ENCODE assay signal across 9 cellular contexts in the genomic region with DNA sequence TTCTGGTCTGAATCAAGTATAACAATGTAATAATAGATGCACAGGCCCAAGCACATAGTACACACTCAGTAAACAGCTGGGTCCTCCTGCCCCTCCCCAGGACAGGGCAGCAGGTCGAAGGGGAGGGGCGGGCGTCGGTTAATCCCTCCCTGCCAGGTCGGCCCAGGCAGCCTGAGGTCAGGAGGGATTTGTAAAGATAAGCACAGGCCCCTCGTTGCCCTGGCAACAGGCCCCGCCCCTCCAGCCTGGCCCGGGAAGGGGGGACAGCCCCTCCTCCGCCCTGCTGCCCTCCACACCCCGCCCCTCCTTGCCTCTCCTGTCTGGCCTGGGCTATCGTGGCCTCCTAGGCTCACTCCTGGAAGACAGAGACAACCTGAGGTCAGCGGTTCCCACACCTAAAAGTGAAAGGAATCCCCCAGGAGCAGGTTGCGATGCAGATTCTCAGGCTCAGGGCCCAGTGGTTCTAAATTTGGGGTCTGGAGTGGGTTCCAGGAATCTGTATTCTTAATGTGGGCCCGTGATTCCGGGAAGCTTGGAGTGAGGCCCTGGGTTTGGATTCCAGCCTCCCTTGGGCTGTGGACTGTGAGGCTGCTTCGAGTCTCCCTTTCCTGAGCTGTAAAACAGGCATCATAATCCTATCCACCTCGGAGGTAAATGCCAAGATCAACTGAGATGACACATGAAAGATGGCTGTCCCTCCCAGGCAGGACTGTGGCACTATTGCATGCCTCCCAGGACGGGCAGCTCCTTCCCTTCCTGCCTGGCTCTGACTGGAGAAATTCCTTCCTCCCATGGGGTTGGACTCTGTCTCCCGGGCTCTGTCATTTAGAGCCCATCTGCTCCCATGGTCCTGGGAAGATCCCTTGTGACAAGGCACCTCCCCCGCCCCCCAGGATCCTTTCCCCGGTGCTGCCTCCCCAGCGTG. TPM values are rescaled to one million over a fixed set of nuclear protein-coding genes. Genes with fewer than 3 reads are reported as not detected.
DNase-seq lines count a peak whose midpoint lies in the region; ATAC-seq and TF ChIP-seq lines count a peak whose summit lies in the region.
"Had no signal": no experiment of that assay in that cellular context is flagged by ENCODE, and none has a peak within 500 bp of the region (broad histone marks: within the 10 kb centered on the region; RNA-seq: fewer than 3 reads in every experiment).

No MANE protein-coding gene starts in this region.

- H3K9me3 Mint-ChIP-seq in brain: peaks cover 0 to 9% (median 0%) of the 10 kb centered on the region in 5 experiments
- no peaks in the 10 kb centered on the region for H3K9me3 Mint-ChIP-seq in progenitor cell of endocrine pancreas (ENCODE audit: low read depth)

- peak overlapping the region; percentile 20 to 98 (median 76) for H3K4me3 Mint-ChIP-seq in brain
- H3K4me3 Mint-ChIP-seq in progenitor cell of endocrine pancreas (ENCODE audit: low read depth): peak overlapping the region; percentile 16

- TF ChIP-seq CTCF in brain (conservative IDR thresholded peaks at IDR 0.05): no peak
- TF ChIP-seq CTCF in progenitor cell of endocrine pancreas (IDR thresholded peaks at IDR 0.05; ENCODE audit: unreplicated experiment): no peak

- H3K4me1 Mint-ChIP-seq in brain (peaks cover 79% of the 10 kb centered on the region), progenitor cell of endocrine pancreas (ENCODE audit: low read depth) (peaks cover 39% of the 10 kb centered on the region)

- ATAC-seq in GM19455 (IDR thresholded peaks at IDR 0.05; ENCODE audit: unreplicated experiment) (no peak), GM21381 (IDR thresholded peaks at IDR 0.05; ENCODE audit: unreplicated experiment) (no peak), HG03045 (IDR thresholded peaks at IDR 0.05; ENCODE audit: unreplicated experiment) (no peak)

- H3K36me3 Mint-ChIP-seq in brain: peaks cover 7% of the 10 kb centered on the region
- H3K36me3 Mint-ChIP-seq in progenitor cell of endocrine pancreas (ENCODE audit: insufficient read depth): peaks cover 2% of the 10 kb centered on the region

- H3K27ac Mint-ChIP-seq in brain: peak overlapping the region; percentile 64 to 99 (median 97)
- peak overlapping the region; percentile 22 for H3K27ac Mint-ChIP-seq in progenitor cell of endocrine pancreas

- H3K27me3 Mint-ChIP-seq in brain (peaks cover 7% of the 10 kb centered on the region), progenitor cell of endocrine pancreas (peaks cover 3% of the 10 kb centered on the region)

- peak; percentile 14 for DNase-seq in NCI-H2196 (lab: John Stamatoyannopoulos, UW; ENCODE audit: unreplicated experiment)
- DNase-seq in NCI-H2196 treated with DMSO at 0.1 percent for 48 hours (lab: John Stamatoyannopoulos, UW; ENCODE audit: unreplicated experiment): no peak
- peak; percentile 90 for DNase-seq in NCI-H69 (lab: John Stamatoyannopoulos, UW)
- DNase-seq in progenitor cell of endocrine pancreas (ENCODE audit: low spot score, unreplicated experiment): peak; percentile 93

RNA-seq across cellular contexts. Expression of a gene that starts 4.4 kb away (rescaled TPM):
- polyA plus RNA-seq in brain (ENCODE audit: insufficient read depth, low read depth, low replicate concordance): 6.4 TPM
- total RNA-seq in progenitor cell of endocrine pancreas: 7.1 and 8.4 TPM in 2 replicates
- total RNA-seq: RPMI7951 had no signal
